8 cellular contexts compared by ENCODE assay signal in genomic region chr5:108381955-108382783, GRCh38. TPM values are rescaled to one million over a fixed set of nuclear protein-coding genes. Genes with fewer than 3 reads are reported as not detected.
DNase-seq lines count a peak whose midpoint lies in the region; TF ChIP-seq lines count a peak whose summit lies in the region.

Gene FBXL17 (minus strand): TSS chr5:108382098.

- H3K4me3 ChIP-seq in HAP-1 (peak within 1 kb of the TSS; percentile 68), MM.1S (ENCODE audit: low read length) (peak within 1 kb of the TSS; percentile 70), SJCRH30 (peak within 1 kb of the TSS; percentile 87), neuron (ENCODE audit: low read length) (peak within 1 kb of the TSS; percentile 97)

- peaks cover 29% of the 10 kb centered on the region for H3F3A ChIP-seq in MM.1S (ENCODE audit: insufficient read depth, low read length)

- peak within 1 kb of the TSS; percentile 93 for H3K4me2 ChIP-seq in MM.1S (ENCODE audit: low read depth, low read length)

- H4K20me1 ChIP-seq in MM.1S (ENCODE audit: insufficient read depth, low read length) = no peaks in the 10 kb centered on the region

- in situ Hi-C loops in G401 (cut with HindIII; ENCODE audit: low sequenced_read_pairs) (no loop called here), HAP-1 (cut with MboI; ENCODE audit: low sequenced_read_pairs) (no loop called here)

- no peaks in the 10 kb centered on the region for H3K36me3 ChIP-seq in HAP-1 (replicated peaks)
- H3K36me3 ChIP-seq in MM.1S (replicated peaks; ENCODE audit: insufficient read depth, low read length) = no peaks in the 10 kb centered on the region
- no peaks in the 10 kb centered on the region for H3K36me3 ChIP-seq in SJCRH30
- H3K36me3 ChIP-seq in neuron (ENCODE audit: insufficient read depth, low read length) = no peaks in the 10 kb centered on the region

- H3K4me1 ChIP-seq in HAP-1 (peaks cover 19% of the 10 kb centered on the region), MM.1S (ENCODE audit: low read length) (peaks cover 7% of the 10 kb centered on the region; the same call in 1 of the 2 replicates), SJCRH30 (peaks cover 27% of the 10 kb centered on the region), neuron (ENCODE audit: insufficient read depth, low read length) (peaks cover 23% of the 10 kb centered on the region)

- no peak for TF ChIP-seq CTCF in MM.1S (IDR thresholded peaks at IDR 0.05; ENCODE audit: low read length)
- no peak for TF ChIP-seq CTCF in subcutaneous adipose tissue (IDR thresholded peaks at IDR 0.05; ENCODE audit: low read depth)

- peak within 1 kb of the TSS; percentile 92 for H3K27ac ChIP-seq in MM.1S (ENCODE audit: low read length)
- peak within 1 kb of the TSS; percentile 96 for H3K27ac ChIP-seq in SJCRH30

- H3K9me2 ChIP-seq in MM.1S (replicated peaks; ENCODE audit: insufficient read depth, low read length) = no peaks in the 10 kb centered on the region

- H3K27me3 ChIP-seq in HAP-1 (ENCODE audit: low read depth) (no peaks in the 10 kb centered on the region), MM.1S (replicated peaks; ENCODE audit: insufficient read depth, low read length) (no peaks in the 10 kb centered on the region), SJCRH30 (no peaks in the 10 kb centered on the region), neuron (ENCODE audit: insufficient read depth, low read length) (no peaks in the 10 kb centered on the region)

- H2AFZ ChIP-seq in MM.1S (ENCODE audit: low read length) = peak within 1 kb of the TSS; percentile 80
- peak within 1 kb of the TSS; percentile 87 for H2AFZ ChIP-seq in neuron (ENCODE audit: low read depth, low read length)

- H3K79me2 ChIP-seq in MM.1S (ENCODE audit: low read length) = peaks cover 31% of the 10 kb centered on the region

- H3K9ac ChIP-seq in MM.1S (ENCODE audit: low read length) = peak within 1 kb of the TSS; percentile 99

- DNase-seq in G401 (ENCODE audit: low spot score) (peak; percentile 81), HAP-1 (ENCODE audit: low spot score in 2 of 2) (peak; percentile 90 to 92), MM.1S (peak; percentile 96), SJCRH30 (peak; percentile 94), foreskin melanocyte (peak; percentile 92)
- peak; percentile 73 to 90 (median 86) for DNase-seq in activated naive CD4-positive, alpha-beta T cell (lab: John Stamatoyannopoulos, UW)

- H3K9me3 ChIP-seq in HAP-1 (no peaks in the 10 kb centered on the region), MM.1S (replicated peaks; ENCODE audit: insufficient read depth, low read length) (no peaks in the 10 kb centered on the region), SJCRH30 (replicated peaks) (no peaks in the 10 kb centered on the region), neuron (ENCODE audit: low read length) (no peaks in the 10 kb centered on the region)

RNA-seq across cellular contexts. Expression of gene FBXL17, which starts in this region (rescaled TPM):
- total RNA-seq in G401 (2014; rRNA removed; shearing (Covaris generic)) = 8.3 and 9.2 TPM in 2 replicates
- total RNA-seq in SJCRH30 (2014; rRNA removed; shearing (Covaris generic)) = 7.1 and 7.4 TPM in 2 replicates
- total RNA-seq in subcutaneous adipose tissue = 10 to 100 TPM; 19.4 to 22.2 (median 21.3) TPM

Comparison
In these comparisons a context has a peak if more than half of its experiments do, and no peak if none do; other contexts are left out.
1. Peak in every context shown above with its lines: DNase-seq, H3K4me3 ChIP-seq and H3K27ac ChIP-seq.